29 cellular contexts compared by ENCODE assay signal in the genomic region with DNA sequence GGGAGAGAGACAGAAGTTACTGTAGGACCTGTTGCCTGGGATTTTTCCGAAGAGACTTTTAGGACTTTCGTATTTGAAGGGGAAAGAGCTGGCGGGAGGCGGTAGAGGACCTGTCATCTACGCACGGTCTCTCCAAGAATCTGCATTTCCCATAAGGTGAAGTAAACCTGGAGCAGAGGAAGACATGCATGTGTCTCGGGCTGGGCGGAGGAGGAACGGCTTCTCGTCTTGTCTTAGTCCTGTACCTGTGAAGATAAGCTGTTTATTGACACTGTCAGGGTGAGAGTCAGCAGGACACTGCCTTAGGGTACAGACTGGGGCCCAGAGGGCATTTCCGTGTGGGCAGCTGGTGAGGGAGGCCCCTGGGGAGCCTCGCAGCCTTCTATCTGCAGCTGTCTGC.
"Had no signal": no experiment of that assay in that cellular context is flagged by ENCODE, and none has a peak within 500 bp of the region (broad histone marks: within the 10 kb centered on the region; RNA-seq: fewer than 3 reads in every experiment).

No MANE protein-coding gene starts in this region.

- H3K27me3 ChIP-seq: colonic mucosa, heart left ventricle, neural progenitor cell, sigmoid colon, thyroid gland, upper lobe of right lung had no signal

- H3K9me3 ChIP-seq: colonic mucosa, heart left ventricle, left lung, lower lobe of right lung, sigmoid colon, stomach, thyroid gland, upper lobe of right lung had no signal

- H3K27ac Mint-ChIP-seq: activated naive CD8-positive, alpha-beta T cell; effector memory CD8-positive, alpha-beta T cell; natural killer cell; neural progenitor cell; stimulated activated naive B cell treated with anti-CD40 and anti-IgM and Interleukin-4, amounts not matched to agents 10 μg/mL and 1 μg/mL and 100 μg/mL, for 72 hours; T-helper 2 cell treated with Interferon-gamma antibody and Interleukin-4, amounts not matched to agents 5 μg/mL and 100 μg/mL, for 36 hours had no signal

- H3K27ac ChIP-seq: colonic mucosa, dorsolateral prefrontal cortex, heart left ventricle, left lung, lower lobe of right lung, neural progenitor cell, sigmoid colon, stomach, thyroid gland, upper lobe of right lung had no signal

- H3K9me3 Mint-ChIP-seq: effector memory CD8-positive, alpha-beta T cell; natural killer cell; neural progenitor cell; stimulated activated naive B cell treated with anti-CD40 and anti-IgM and Interleukin-4, amounts not matched to agents 10 μg/mL and 1 μg/mL and 100 μg/mL, for 72 hours; T-helper 2 cell treated with Interferon-gamma antibody and Interleukin-4, amounts not matched to agents 5 μg/mL and 100 μg/mL, for 36 hours had no signal

- H3K4me1 ChIP-seq: colonic mucosa, heart left ventricle, left lung, lower lobe of right lung, sigmoid colon, stomach, thyroid gland, upper lobe of right lung had no signal

- H3K4me3 ChIP-seq: colonic mucosa, dorsolateral prefrontal cortex, heart left ventricle, left lung, lower lobe of right lung, neural progenitor cell, sigmoid colon, stomach, thyroid gland, upper lobe of right lung had no signal

- H3K36me3 Mint-ChIP-seq: activated naive CD8-positive, alpha-beta T cell; natural killer cell; neural progenitor cell; stimulated activated naive B cell treated with anti-CD40 and anti-IgM and Interleukin-4, amounts not matched to agents 10 μg/mL and 1 μg/mL and 100 μg/mL, for 72 hours had no signal

- H3K4me3 Mint-ChIP-seq: activated naive CD8-positive, alpha-beta T cell; effector memory CD8-positive, alpha-beta T cell; natural killer cell; neural progenitor cell; stimulated activated naive B cell treated with anti-CD40 and anti-IgM and Interleukin-4, amounts not matched to agents 10 μg/mL and 1 μg/mL and 100 μg/mL, for 72 hours; T-helper 2 cell treated with Interferon-gamma antibody and Interleukin-4, amounts not matched to agents 5 μg/mL and 100 μg/mL, for 36 hours had no signal

- DNase-seq: activated CD4-positive, alpha-beta T cell treated with anti-CD3 and anti-CD28 coated beads for 4 hours; activated CD4-positive, alpha-beta T cell treated with anti-CD3 and anti-CD28 coated beads, Interleukin-2, amount 50 U/mL, for 4 hours; activated effector memory CD4-positive, alpha-beta T cell treated with Interleukin-2 at 50 U/mL for 16 hours; activated naive CD4-positive, alpha-beta T cell treated with Interleukin-2 at 50 U/mL for 16 hours; anterior cingulate cortex; cerebellar nuclear complex; colonic mucosa; effector memory CD8-positive, alpha-beta T cell; foreskin fibroblast; heart left ventricle; hypothalamus; kidney glomerular epithelial cell; lower lobe of right lung; mesenchymal stem cell; natural killer cell; sigmoid colon; small intestine; stimulated activated CD4-positive, alpha-beta T cell treated with anti-CD3 and anti-CD28 coated beads, Interleukin-1b, Interleukin-23, amount 100 ng/mL, for 48 hours; stimulated activated CD4-positive, alpha-beta T cell treated with anti-CD3 and anti-CD28 coated beads, Interleukin-4, amount 100 ng/mL, for 4 hours; stimulated activated naive B cell treated with anti-CD40 and anti-IgM and Interleukin-4, amounts not matched to agents 10 μg/mL and 1 μg/mL and 100 μg/mL, for 72 hours; T-helper 1 cell; thyroid gland; upper lobe of right lung had no signal

- H3K36me3 ChIP-seq: colonic mucosa, heart left ventricle, left lung, lower lobe of right lung, neural progenitor cell, sigmoid colon, stomach, thyroid gland, upper lobe of right lung had no signal

- H3K4me1 Mint-ChIP-seq: stimulated activated naive B cell treated with anti-CD40 and anti-IgM and Interleukin-4, amounts not matched to agents 10 μg/mL and 1 μg/mL and 100 μg/mL, for 72 hours had no signal

- ATAC-seq: effector memory CD8-positive, alpha-beta T cell; heart left ventricle; left lung; lower lobe of right lung; natural killer cell; stimulated activated naive B cell treated with anti-CD40 and anti-IgM and Interleukin-4, amounts not matched to agents 10 μg/mL and 1 μg/mL and 100 μg/mL, for 72 hours; upper lobe of right lung had no signal
